ENCODE assay signal across 10 cellular contexts in the genomic region with DNA sequence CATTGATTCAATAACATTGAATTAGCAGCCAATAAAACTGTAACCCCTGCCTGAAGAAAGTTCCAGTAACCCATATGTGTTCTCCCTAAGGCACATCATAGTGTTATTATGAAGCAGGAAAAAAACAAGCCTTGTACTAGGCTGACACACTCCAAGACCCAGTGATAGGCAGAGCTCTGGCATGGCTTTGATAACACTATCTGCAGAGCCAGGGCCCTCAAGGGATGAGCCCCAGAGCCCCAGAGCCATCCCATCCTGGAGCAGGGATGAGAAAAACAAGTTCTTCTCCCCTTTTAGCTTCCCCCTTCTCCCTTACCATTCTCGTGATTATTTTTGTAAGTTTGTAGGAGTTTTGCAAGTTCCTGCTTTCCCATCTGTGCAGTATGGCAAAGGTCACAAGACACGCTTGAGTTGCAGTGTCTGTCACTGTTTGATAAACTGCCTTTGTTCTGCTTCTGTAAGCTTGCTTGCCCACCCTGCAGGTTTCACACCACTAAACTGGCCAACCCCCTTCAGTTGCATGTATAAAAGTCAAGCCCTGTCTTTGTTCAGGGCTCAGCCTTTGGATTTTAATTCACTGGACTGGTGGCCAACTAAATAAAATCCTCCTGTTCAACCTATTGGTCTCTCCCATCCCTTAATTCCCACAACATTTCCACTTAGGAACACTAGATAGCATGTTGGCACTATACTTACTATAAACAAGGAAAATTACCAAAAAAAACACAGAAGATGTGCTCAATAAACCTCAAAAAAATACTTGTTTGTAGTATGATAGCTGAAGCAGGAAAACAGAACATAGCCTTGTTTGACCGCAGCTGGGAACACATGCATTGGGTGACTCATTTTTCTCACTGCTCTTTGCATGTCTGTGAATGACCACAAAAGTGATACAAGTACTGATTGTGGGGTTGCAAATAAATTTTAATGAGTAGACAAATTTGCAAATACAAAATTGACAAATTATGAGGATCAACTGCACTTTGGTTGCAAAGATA. TPM values are rescaled to one million over a fixed set of nuclear protein-coding genes. Genes with fewer than 3 reads are reported as not detected.
DNase-seq lines count a peak whose midpoint lies in the region; ATAC-seq lines count a peak whose summit lies in the region.
"Had no signal": no experiment of that assay in that cellular context is flagged by ENCODE, and none has a peak within 500 bp of the region (broad histone marks: within the 10 kb centered on the region; RNA-seq: fewer than 3 reads in every experiment).

No MANE protein-coding gene starts in this region.

- in situ Hi-C loops in SK-MEL-5 (cut with HindIII; ENCODE audit: low pct_unique_long_range_greater_than_20kb, low sequenced_read_pairs): no loop called here

- DNase-seq in SK-MEL-5 (ENCODE audit: low read depth, low spot score) (peak; percentile 73), medulla oblongata (ENCODE audit: extremely low spot score) (peak; percentile 24)
- no peak for DNase-seq in activated T-cell treated with anti-CD3 and anti-CD28 coated beads, Interleukin-2, amount 50 U/mL, for 48 hours
- no peak for DNase-seq in central memory CD4-positive, alpha-beta T cell
- DNase-seq: small intestine had no signal

- ATAC-seq in GM18858 (IDR thresholded peaks at IDR 0.05; ENCODE audit: unreplicated experiment): peak; percentile 35
- peak; percentile 40 for ATAC-seq in HG02870 (IDR thresholded peaks at IDR 0.05; ENCODE audit: unreplicated experiment)
- ATAC-seq in HG02763 (IDR thresholded peaks at IDR 0.05; ENCODE audit: unreplicated experiment): no peak
- no peak for ATAC-seq in GM19397 (IDR thresholded peaks at IDR 0.05; ENCODE audit: unreplicated experiment)

RNA-seq across cellular contexts. Expression of a gene that starts 22.5 kb away (rescaled TPM):
- 0.27 and 0.34 TPM in 2 replicates for total RNA-seq in SK-MEL-5 (2014; rRNA removed; shearing (Covaris generic))
- polyA plus RNA-seq in SK-MEL-5 (2015; cell fraction: cytosol; rRNA removed): 0.01 TPM in 1 of 2 replicates, not detected in the other
- polyA plus RNA-seq in SK-MEL-5 (2015; cell fraction: nucleus; rRNA removed): 0.19 TPM in 1 of 2 replicates, not detected in the other
- total RNA-seq: T-helper 1 cell treated with Interleukin-12 subunit alpha and Interleukin-12 subunit beta and Interleukin-4 antibody, amounts not matched to agents 30 ng/mL and 1 ng/mL, for 36 hours had no signal

Comparison
In these comparisons a context has a peak if more than half of its experiments do, and no peak if none do; other contexts are left out.
1. ATAC-seq: peak in GM18858 (single experiment) and HG02870 (single experiment); none in HG02763 (single experiment) and GM19397 (single experiment).
2. DNase-seq: peak in SK-MEL-5 (single experiment) and medulla oblongata (single experiment); none in activated T-cell treated with anti-CD3 and anti-CD28 coated beads, Interleukin-2, amount 50 U/mL, for 48 hours (0 of 2) and central memory CD4-positive, alpha-beta T cell (single experiment).